9 cellular contexts compared by ENCODE assay signal in the genomic region with DNA sequence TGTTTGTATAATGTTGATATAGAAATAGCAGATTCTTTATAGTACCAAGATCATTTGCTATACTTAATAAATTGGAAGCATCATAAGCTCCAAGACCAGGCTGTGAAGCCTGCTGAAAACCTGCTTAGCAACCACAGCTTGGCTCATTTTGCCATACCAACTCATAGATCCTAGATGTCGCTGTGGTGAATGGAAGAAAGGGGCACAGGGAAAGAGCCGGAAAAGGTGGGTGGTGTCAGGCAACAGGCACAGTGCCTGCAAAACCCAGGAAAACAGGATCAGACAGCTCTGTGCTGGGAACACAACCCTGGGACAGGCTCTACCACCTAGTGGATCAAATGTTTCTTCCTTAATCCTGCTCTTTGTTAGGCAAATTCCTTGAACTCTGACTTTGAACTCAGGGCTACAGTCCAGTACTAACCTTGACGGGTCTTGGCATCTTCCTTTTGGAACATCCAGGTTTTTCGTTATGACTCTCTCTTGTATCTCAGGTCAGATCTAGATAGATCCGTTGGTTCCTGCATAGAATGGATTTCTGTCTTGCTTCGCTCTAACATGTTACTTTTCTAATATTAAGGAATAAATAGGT. TPM values are rescaled to one million over a fixed set of nuclear protein-coding genes. Genes with fewer than 3 reads are reported as not detected.
A peak's percentile ranks its signal among the peaks of the same experiment; 100 is the strongest.
DNase-seq lines count a peak whose midpoint lies in the region; ATAC-seq and TF ChIP-seq lines count a peak whose summit lies in the region.
"Had no signal": no experiment of that assay in that cellular context is flagged by ENCODE, and none has a peak within 500 bp of the region (broad histone marks: within the 10 kb centered on the region; RNA-seq: fewer than 3 reads in every experiment).

No MANE protein-coding gene starts in this region.

- H3K4me1 ChIP-seq in mucosa of stomach (ENCODE audit: control insufficient read depth, insufficient read depth, low read length) = no peaks in the 10 kb centered on the region

- no peak overlapping the region for H3K4me3 Mint-ChIP-seq in effector memory CD8-positive, alpha-beta T cell

- H3K4me3 ChIP-seq in AG04449 (ENCODE audit: low read depth, low read length) (no peak overlapping the region), mucosa of stomach (ENCODE audit: low read length) (peak overlapping the region; percentile 19)

- peaks cover 10% of the 10 kb centered on the region for H3K36me3 Mint-ChIP-seq in effector memory CD8-positive, alpha-beta T cell (ENCODE audit: insufficient read depth)

- H3K27me3 Mint-ChIP-seq in effector memory CD8-positive, alpha-beta T cell = no peaks in the 10 kb centered on the region

- POLR2A ChIA-PET in AG04449 (lab: Yijun Ruan, JAX) = no interaction called here

- CTCF ChIA-PET in AG04449 (lab: Yijun Ruan, JAX) = interaction anchor here (0.7 to 1.7 kb wide), 6 partner anchors 15 to 151 kb away, joined by 3 to 7 read pairs (median 4); no protein-coding TSS in a partner anchor

- no peaks in the 10 kb centered on the region for H3K9me3 ChIP-seq in mucosa of stomach (ENCODE audit: control insufficient read depth, low read length)

- no peaks in the 10 kb centered on the region for H3K9me3 Mint-ChIP-seq in effector memory CD8-positive, alpha-beta T cell

- ATAC-seq in esophagus mucosa = peak; percentile 96
- ATAC-seq in effector memory CD8-positive, alpha-beta T cell (replicated peaks) = no peak
- no peak for ATAC-seq in HG02938 (IDR thresholded peaks at IDR 0.05; ENCODE audit: unreplicated experiment)

- no peaks in the 10 kb centered on the region for H3K36me3 ChIP-seq in mucosa of stomach (ENCODE audit: control insufficient read depth, insufficient read depth, low read length)

- peak; percentile 34 for TF ChIP-seq CTCF in AG04449 (IDR thresholded peaks at IDR 0.05; ENCODE audit: insufficient read depth, low read length, missing control alignments)

- H3K27me3 ChIP-seq in mucosa of stomach (ENCODE audit: control insufficient read depth, insufficient read depth, low read length) = no peaks in the 10 kb centered on the region

- H3K9ac ChIP-seq in mucosa of stomach (ENCODE audit: low read length) = peak overlapping the region; percentile 43

- DNase-seq in AG04449 (ENCODE audit: low read depth, low spot score) (no peak), NCI-H2227 (lab: John Stamatoyannopoulos, UW; ENCODE audit: unreplicated experiment) (peak; percentile 82), NCI-H2107 treated with DMSO at 0.1 percent for 48 hours (lab: John Stamatoyannopoulos, UW; ENCODE audit: unreplicated experiment) (no peak), NCI-H2171 (lab: John Stamatoyannopoulos, UW) (no peak)
- no peak for DNase-seq in effector memory CD8-positive, alpha-beta T cell
- DNase-seq: DMS79 had no signal

- H3K4me1 Mint-ChIP-seq in effector memory CD8-positive, alpha-beta T cell (ENCODE audit: low read depth in 2 of 2) = peaks cover 0 to 7% of the 10 kb centered on the region in 2 donors

- no peak overlapping the region for H3K27ac Mint-ChIP-seq in effector memory CD8-positive, alpha-beta T cell

RNA-seq across cellular contexts. Expression of a gene that starts 31.6 kb away (rescaled TPM):
- 15.9 TPM for total RNA-seq in esophagus mucosa
